25 cellular contexts compared by ENCODE assay signal in the genomic region with DNA sequence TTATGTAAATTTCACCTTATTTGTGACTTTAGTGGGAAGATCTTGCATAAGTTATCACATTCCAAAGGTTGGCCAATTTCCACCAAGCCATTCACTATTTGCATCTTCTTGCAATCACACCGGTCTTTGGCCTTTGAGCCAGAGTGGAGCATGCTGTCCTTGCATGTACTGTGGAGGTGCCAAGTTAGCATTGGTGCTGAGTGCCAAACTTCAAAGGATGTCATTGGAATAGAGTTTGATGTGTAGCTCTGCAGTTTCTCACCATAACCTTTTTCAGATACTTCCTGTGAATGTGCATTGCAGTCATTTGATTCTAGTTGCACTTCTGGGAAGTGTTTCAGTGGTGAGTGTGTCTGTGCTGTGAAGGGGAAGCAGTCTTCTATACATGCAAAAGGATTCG.
A peak's percentile ranks its signal among the peaks of the same experiment; 100 is the strongest.
DNase-seq lines count a peak whose midpoint lies in the region; ATAC-seq, FAIRE-seq and TF ChIP-seq lines count a peak whose summit lies in the region.
"Had no signal": no experiment of that assay in that cellular context is flagged by ENCODE, and none has a peak within 500 bp of the region (broad histone marks: within the 10 kb centered on the region; RNA-seq: fewer than 3 reads in every experiment).

No MANE protein-coding gene starts in this region.

- H3K36me3 ChIP-seq in left ventricle myocardium inferior (no peaks in the 10 kb centered on the region), trophoblast cell (ENCODE audit: control insufficient read depth in 1 of 2, insufficient read depth in 2 of 2, low read length in 2 of 2) (no peaks in the 10 kb centered on the region), pancreas (no peaks in the 10 kb centered on the region)
- H3K36me3 ChIP-seq: SJSA1 had no signal

- no peak overlapping the region for H3K23ac ChIP-seq in trophoblast cell (ENCODE audit: low read length)

- H3K9me3 Mint-ChIP-seq in WTC11, result peaks cover 3% of the 10 kb centered on the region; the same call in 1 of the 2 replicates
- H3K9me3 Mint-ChIP-seq in stimulated activated naive B cell treated with anti-CD40 and anti-IgM and Interleukin-4, amounts not matched to agents 10 μg/mL and 1 μg/mL and 100 μg/mL, for 72 hours, result no peaks in the 10 kb centered on the region

- H3K27ac ChIP-seq in left ventricle myocardium inferior (replicated peaks) (no peak overlapping the region), trophoblast cell (ENCODE audit: low read depth, low read length) (no peak overlapping the region), pancreas (no peak overlapping the region)
- H3K27ac ChIP-seq: C4-2B, SJSA1 had no signal

- no CpG with 5 or more reads among the region's 2 CpGs for WGBS in trophoblast cell (ENCODE audit: extremely low coverage, insufficient coverage, insufficient read length)
- WGBS in pancreas, 2 donors, result 60 to 68% methylated on average over 2 of the region's 2 CpGs

- H3K9me3 ChIP-seq in left ventricle myocardium inferior (replicated peaks) (no peaks in the 10 kb centered on the region), trophoblast cell (ENCODE audit: insufficient read depth, low read depth, low read length) (no peaks in the 10 kb centered on the region), pancreas (no peaks in the 10 kb centered on the region)
- H3K9me3 ChIP-seq: SJSA1 had no signal

- peaks cover 61% of the 10 kb centered on the region for H3K4me1 Mint-ChIP-seq in WTC11
- no peaks in the 10 kb centered on the region for H3K4me1 Mint-ChIP-seq in stimulated activated naive B cell treated with anti-CD40 and anti-IgM and Interleukin-4, amounts not matched to agents 10 μg/mL and 1 μg/mL and 100 μg/mL, for 72 hours
- H3K4me1 Mint-ChIP-seq: CD8-positive, alpha-beta memory T cell had no signal

- DNase-seq in Right ventricle myocardium superior (no peak), left ventricle myocardium inferior (no peak), WTC11 (ENCODE audit: low spot score) (no peak), iris pigment epithelial cell (ENCODE audit: low read depth) (peak; percentile 3), trophoblast cell (no peak), pancreas (no peak)
- no peak for DNase-seq in stimulated activated naive B cell treated with anti-CD40 and anti-IgM and Interleukin-4, amounts not matched to agents 10 μg/mL and 1 μg/mL and 100 μg/mL, for 72 hours
- DNase-seq: Calu3; CD8-positive, alpha-beta memory T cell; DMS153; MM.1S; NCI-H1048; NCI-H1417 treated with DMSO at 0.1 percent for 48 hours; NCI-H187; NCI-H2227 treated with DMSO at 0.1 percent for 48 hours; NCI-H510A treated with DMSO at 0.1 percent for 48 hours; NCI-H748 treated with DMSO at 0.1 percent for 48 hours had no signal

- no peaks in the 10 kb centered on the region for H3K36me3 Mint-ChIP-seq in WTC11
- no peaks in the 10 kb centered on the region for H3K36me3 Mint-ChIP-seq in stimulated activated naive B cell treated with anti-CD40 and anti-IgM and Interleukin-4, amounts not matched to agents 10 μg/mL and 1 μg/mL and 100 μg/mL, for 72 hours

- H3K27me3 Mint-ChIP-seq in WTC11 (ENCODE audit: low read depth), result no peaks in the 10 kb centered on the region
- H3K27me3 Mint-ChIP-seq in stimulated activated naive B cell treated with anti-CD40 and anti-IgM and Interleukin-4, amounts not matched to agents 10 μg/mL and 1 μg/mL and 100 μg/mL, for 72 hours, result no peaks in the 10 kb centered on the region
- H3K27me3 Mint-ChIP-seq: CD8-positive, alpha-beta memory T cell had no signal

- POLR2A ChIA-PET in WTC11 (lab: Charles Lee), result no interaction called here

- H3K18ac ChIP-seq in trophoblast cell (ENCODE audit: low read length), result no peak overlapping the region

- no peak overlapping the region for H4K12ac ChIP-seq in trophoblast cell (ENCODE audit: low read depth, low read length)

- intact Hi-C loops in Right ventricle myocardium superior (cut with DNase I), result no loop called here
- intact Hi-C loops in left ventricle myocardium inferior (cut with micrococcal nuclease), result no loop called here
- intact Hi-C loops in pancreas (cut with DNase I), result no loop called here

- no peaks in the 10 kb centered on the region for H3K79me2 ChIP-seq in trophoblast cell (ENCODE audit: control insufficient read depth, insufficient read depth, low read length, poor library complexity)

- no peak overlapping the region for H2BK12ac ChIP-seq in trophoblast cell (ENCODE audit: low read length)

- H2BK5ac ChIP-seq in trophoblast cell (ENCODE audit: low read depth, low read length, poor library complexity), result no peak overlapping the region

- no peak overlapping the region for H4K8ac ChIP-seq in trophoblast cell (ENCODE audit: low read depth, low read length)

- no peak overlapping the region for H3K4me2 ChIP-seq in trophoblast cell (ENCODE audit: low read length)

- H3K4ac ChIP-seq in trophoblast cell (ENCODE audit: low read depth, low read length), result no peak overlapping the region

- FAIRE-seq in pancreas (lab: Jason Lieb, UNC), result no peak
- FAIRE-seq: G401.6, GM18507, H54, K562, RCC 7860 had no signal

- H2AFZ ChIP-seq in trophoblast cell (ENCODE audit: insufficient read depth, low read length, poor library complexity), result no peak overlapping the region

- no peak overlapping the region for H2BK120ac ChIP-seq in trophoblast cell (ENCODE audit: insufficient read depth, low read length, poor library complexity)

- H2AK5ac ChIP-seq in trophoblast cell (ENCODE audit: low read length), result no peak overlapping the region

- H3K4me3 ChIP-seq in left ventricle myocardium inferior (no peak overlapping the region), trophoblast cell (ENCODE audit: low read depth, low read length) (peak overlapping the region; percentile 49), pancreas (no peak overlapping the region)
- H3K4me3 ChIP-seq: K562, SJSA1 had no signal

- H3K9ac ChIP-seq in trophoblast cell (ENCODE audit: low read length), result no peak overlapping the region

- no peak overlapping the region for H4K91ac ChIP-seq in trophoblast cell (ENCODE audit: low read depth, low read length)

- TF ChIP-seq CTCF in left ventricle myocardium inferior (IDR thresholded peaks at IDR 0.05; ENCODE audit: borderline replicate concordance) (no peak), WTC11 (IDR thresholded peaks at IDR 0.05) (no peak), pancreas (IDR thresholded peaks at IDR 0.05) (no peak)

- H3K27me3 ChIP-seq in left ventricle myocardium inferior (ENCODE audit: low read depth) (no peaks in the 10 kb centered on the region), trophoblast cell (ENCODE audit: insufficient read depth, low read length) (no peaks in the 10 kb centered on the region), pancreas (no peaks in the 10 kb centered on the region)
- H3K27me3 ChIP-seq: SJSA1 had no signal

- H3K4me3 Mint-ChIP-seq in WTC11, result no peak overlapping the region
- no peak overlapping the region for H3K4me3 Mint-ChIP-seq in stimulated activated naive B cell treated with anti-CD40 and anti-IgM and Interleukin-4, amounts not matched to agents 10 μg/mL and 1 μg/mL and 100 μg/mL, for 72 hours
- H3K4me3 Mint-ChIP-seq: CD8-positive, alpha-beta memory T cell had no signal

- no peaks in the 10 kb centered on the region for H3K4me1 ChIP-seq in left ventricle myocardium inferior
- peaks cover 2% of the 10 kb centered on the region in 2 experiments for H3K4me1 ChIP-seq in trophoblast cell (ENCODE audit: control insufficient read depth in 1 of 2, insufficient read depth in 2 of 2, low read length in 2 of 2)
- H3K4me1 ChIP-seq in pancreas, result no peaks in the 10 kb centered on the region

- peaks cover 3% of the 10 kb centered on the region for H3K79me1 ChIP-seq in trophoblast cell (ENCODE audit: low read length)

- ATAC-seq in Right ventricle myocardium superior (ENCODE audit: poor library complexity), result peak; percentile 75
- peak; percentile 28; the same call in 1 of the 2 replicates for ATAC-seq in WTC11
- no peak for ATAC-seq in GM19328 (IDR thresholded peaks at IDR 0.05; ENCODE audit: unreplicated experiment)
- no peak for ATAC-seq in pancreas
- no peak for ATAC-seq in stimulated activated naive B cell treated with anti-CD40 and anti-IgM and Interleukin-4, amounts not matched to agents 10 μg/mL and 1 μg/mL and 100 μg/mL, for 72 hours (replicated peaks)
- ATAC-seq: K562 had no signal

- H3K14ac ChIP-seq in trophoblast cell (ENCODE audit: low read length), result no peak overlapping the region

- CTCF ChIA-PET in WTC11 (lab: Charles Lee), result interaction anchor here (1.1 kb wide), 1 partner anchor 950 kb away, joined by 3 read pairs; no protein-coding TSS in a partner anchor

- H3K27ac Mint-ChIP-seq in WTC11, result peak overlapping the region; percentile 68; the same call in 1 of the 2 replicates
- no peak overlapping the region for H3K27ac Mint-ChIP-seq in stimulated activated naive B cell treated with anti-CD40 and anti-IgM and Interleukin-4, amounts not matched to agents 10 μg/mL and 1 μg/mL and 100 μg/mL, for 72 hours
- H3K27ac Mint-ChIP-seq: CD8-positive, alpha-beta memory T cell had no signal

TF ChIP-seq in WTC11, 78 proteins besides CTCF, POLR2A, EP300 and RAD21:
- peak; percentile 71 for TF ChIP-seq GABPB1 (CRISPR knock-in tag; IDR thresholded peaks at IDR 0.05)
- no peak for TF ChIP-seq NR3C1 (CRISPR knock-in tag; conservative IDR thresholded peaks at IDR 0.05; ENCODE audit: low read depth)
- no peak for TF ChIP-seq NFYB (CRISPR knock-in tag; conservative IDR thresholded peaks at IDR 0.05; ENCODE audit: low read depth)

Comparison
In these comparisons a context has a peak if more than half of its experiments do, and no peak if none do; other contexts are left out.
1. ATAC-seq: peak in Right ventricle myocardium superior (single experiment) and WTC11 (single experiment); none in GM19328 (single experiment), pancreas (0 of 4) and stimulated activated naive B cell treated with anti-CD40 and anti-IgM and Interleukin-4, amounts not matched to agents 10 μg/mL and 1 μg/mL and 100 μg/mL, for 72 hours (0 of 2).